8 cellular contexts compared by ENCODE assay signal in the genomic region with DNA sequence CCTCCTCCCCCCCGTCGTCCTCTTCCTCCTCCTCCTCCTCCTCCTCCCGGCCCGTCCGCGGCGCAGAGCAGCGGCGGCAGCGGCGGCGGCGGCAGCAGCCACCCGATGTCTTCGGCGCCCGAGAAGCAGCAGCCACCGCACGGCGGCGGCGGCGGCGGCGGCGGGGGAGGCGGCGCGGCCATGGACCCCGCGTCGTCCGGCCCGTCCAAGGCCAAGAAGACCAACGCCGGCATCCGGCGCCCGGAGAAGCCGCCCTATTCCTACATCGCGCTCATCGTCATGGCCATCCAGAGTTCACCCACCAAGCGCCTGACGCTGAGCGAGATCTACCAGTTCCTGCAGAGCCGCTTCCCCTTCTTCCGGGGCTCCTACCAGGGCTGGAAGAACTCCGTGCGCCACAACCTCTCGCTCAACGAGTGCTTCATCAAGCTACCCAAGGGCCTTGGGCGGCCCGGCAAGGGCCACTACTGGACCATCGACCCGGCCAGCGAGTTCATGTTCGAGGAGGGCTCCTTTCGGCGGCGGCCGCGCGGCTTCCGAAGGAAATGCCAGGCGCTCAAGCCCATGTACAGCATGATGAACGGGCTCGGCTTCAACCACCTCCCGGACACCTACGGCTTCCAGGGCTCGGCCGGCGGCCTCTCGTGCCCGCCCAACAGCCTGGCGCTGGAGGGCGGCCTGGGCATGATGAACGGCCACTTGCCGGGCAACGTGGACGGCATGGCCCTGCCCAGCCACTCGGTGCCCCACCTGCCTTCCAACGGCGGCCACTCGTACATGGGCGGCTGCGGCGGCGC. TPM values are rescaled to one million over a fixed set of nuclear protein-coding genes. Genes with fewer than 3 reads are reported as not detected.
DNase-seq lines count a peak whose midpoint lies in the region; ATAC-seq and TF ChIP-seq lines count a peak whose summit lies in the region.

A gene (plus strand): TSS at position 63 of the 797 bp plus-strand sequence. CDS start 43 bp downstream, at position 106.

- H2AFZ ChIP-seq in MM.1S (ENCODE audit: low read length) = no peak within 1 kb of the TSS

- in situ Hi-C loops in ACHN (cut with HindIII; ENCODE audit: low pct_ligation_motif_present, low pct_unique_long_range_greater_than_20kb, low sequenced_read_pairs) = no loop called here

- peaks cover 0 to 24% (median 6%) of the 10 kb centered on the region in 7 donors for H3K9me3 Mint-ChIP-seq in CD14-positive monocyte
- H3K9me3 Mint-ChIP-seq in effector memory CD8-positive, alpha-beta T cell = no peaks in the 10 kb centered on the region
- peaks cover 0 to 2% (median 0%) of the 10 kb centered on the region in 11 donors for H3K9me3 Mint-ChIP-seq in naive thymus-derived CD4-positive, alpha-beta T cell

- no peaks in the 10 kb centered on the region for H3K36me3 ChIP-seq in MM.1S (replicated peaks; ENCODE audit: insufficient read depth, low read length)
- no peaks in the 10 kb centered on the region for H3K36me3 ChIP-seq in naive thymus-derived CD4-positive, alpha-beta T cell (ENCODE audit: control insufficient read depth in 2 of 3, insufficient read depth in 3 of 3, low read length in 3 of 3)

- no peaks in the 10 kb centered on the region for H4K20me1 ChIP-seq in MM.1S (ENCODE audit: insufficient read depth, low read length)

- CTCF ChIA-PET in naive thymus-derived CD4-positive, alpha-beta T cell (lab: Charles Lee) = no interaction called here

- intact Hi-C loops in CD14-positive monocyte (cut with micrococcal nuclease) = no loop called here
- intact Hi-C loops in naive thymus-derived CD4-positive, alpha-beta T cell (cut with micrococcal nuclease) = no loop called here

- H3K27ac ChIP-seq in MM.1S (ENCODE audit: low read length) = no peak within 1 kb of the TSS
- H3K27ac ChIP-seq in naive thymus-derived CD4-positive, alpha-beta T cell (ENCODE audit: low read depth, low read length) = no peak within 1 kb of the TSS

- no peak for ATAC-seq in effector memory CD8-positive, alpha-beta T cell (replicated peaks)
- ATAC-seq in naive thymus-derived CD4-positive, alpha-beta T cell = no peak
- no peak for ATAC-seq in GM21360 (IDR thresholded peaks at IDR 0.05; ENCODE audit: unreplicated experiment)
- no peak for ATAC-seq in GM19455 (IDR thresholded peaks at IDR 0.05; ENCODE audit: unreplicated experiment)

- H3K27me3 Mint-ChIP-seq in CD14-positive monocyte (ENCODE audit: low read depth in 3 of 3) = peaks cover 82 to 99% (median 91%) of the 10 kb centered on the region in 3 donors
- H3K27me3 Mint-ChIP-seq in effector memory CD8-positive, alpha-beta T cell = peaks cover 63 to 89% of the 10 kb centered on the region in 2 donors
- peaks cover 60 to 74% (median 63%) of the 10 kb centered on the region in 5 donors for H3K27me3 Mint-ChIP-seq in naive thymus-derived CD4-positive, alpha-beta T cell

- no peaks in the 10 kb centered on the region for H3F3A ChIP-seq in MM.1S (ENCODE audit: insufficient read depth, low read length)

- POLR2A ChIA-PET in naive thymus-derived CD4-positive, alpha-beta T cell (lab: Charles Lee) = no interaction called here

- peak within 1 kb of the TSS; percentile 49 for H3K4me3 ChIP-seq in MM.1S (ENCODE audit: low read length)
- H3K4me3 ChIP-seq in naive thymus-derived CD4-positive, alpha-beta T cell (ENCODE audit: low read length) = no peak within 1 kb of the TSS

- DNase-seq in CD14-positive monocyte (ENCODE audit: low spot score) (no peak), MM.1S (no peak), ACHN (no peak), GM19240 (ENCODE audit: insufficient read length, low spot score) (no peak)
- DNase-seq in effector memory CD8-positive, alpha-beta T cell = no peak
- DNase-seq in naive thymus-derived CD4-positive, alpha-beta T cell = no peak

- H3K9ac ChIP-seq in MM.1S (ENCODE audit: low read length) = no peak within 1 kb of the TSS

- peaks cover 17% of the 10 kb centered on the region for H3K4me1 Mint-ChIP-seq in CD14-positive monocyte
- peaks cover 18 to 30% of the 10 kb centered on the region in 2 donors for H3K4me1 Mint-ChIP-seq in effector memory CD8-positive, alpha-beta T cell (ENCODE audit: low read depth in 2 of 2)
- H3K4me1 Mint-ChIP-seq in naive thymus-derived CD4-positive, alpha-beta T cell = peaks cover 8 to 35% (median 31%) of the 10 kb centered on the region in 7 donors

- peaks cover 39% of the 10 kb centered on the region for H3K27me3 ChIP-seq in MM.1S (replicated peaks; ENCODE audit: insufficient read depth, low read length)
- peaks cover 4 to 6% of the 10 kb centered on the region in 2 donors for H3K27me3 ChIP-seq in naive thymus-derived CD4-positive, alpha-beta T cell (ENCODE audit: control insufficient read depth in 2 of 2, insufficient read depth in 2 of 2, low read length in 2 of 2)

- no peaks in the 10 kb centered on the region for H3K4me1 ChIP-seq in MM.1S (ENCODE audit: low read length)
- H3K4me1 ChIP-seq in naive thymus-derived CD4-positive, alpha-beta T cell (ENCODE audit: control insufficient read depth in 2 of 2, insufficient read depth in 2 of 2, low read length in 2 of 2) = no peaks in the 10 kb centered on the region

- no peak for TF ChIP-seq CTCF in CD14-positive monocyte (IDR thresholded peaks at IDR 0.05)
- no peak for TF ChIP-seq CTCF in MM.1S (IDR thresholded peaks at IDR 0.05; ENCODE audit: low read length)

- H3K36me3 Mint-ChIP-seq in CD14-positive monocyte = peaks cover 0 to 10% of the 10 kb centered on the region in 2 donors
- H3K36me3 Mint-ChIP-seq in effector memory CD8-positive, alpha-beta T cell (ENCODE audit: insufficient read depth) = no peaks in the 10 kb centered on the region
- peaks cover 0 to 10% (median 0%) of the 10 kb centered on the region in 5 donors for H3K36me3 Mint-ChIP-seq in naive thymus-derived CD4-positive, alpha-beta T cell

- H3K9me3 ChIP-seq in MM.1S (replicated peaks; ENCODE audit: insufficient read depth, low read length) = no peaks in the 10 kb centered on the region
- H3K9me3 ChIP-seq in naive thymus-derived CD4-positive, alpha-beta T cell (ENCODE audit: control insufficient read depth in 2 of 3, low read length in 3 of 3) = no peaks in the 10 kb centered on the region

- no peaks in the 10 kb centered on the region for H3K9me2 ChIP-seq in MM.1S (replicated peaks; ENCODE audit: insufficient read depth, low read length)

- H3K4me3 Mint-ChIP-seq in CD14-positive monocyte = peak within 1 kb of the TSS; percentile 69 to 88
- H3K4me3 Mint-ChIP-seq in effector memory CD8-positive, alpha-beta T cell = peak within 1 kb of the TSS; percentile 78 to 80
- peak within 1 kb of the TSS; percentile 42 to 91 (median 82) for H3K4me3 Mint-ChIP-seq in naive thymus-derived CD4-positive, alpha-beta T cell

- H3K79me2 ChIP-seq in MM.1S (ENCODE audit: low read length) = no peaks in the 10 kb centered on the region

- peak within 1 kb of the TSS; percentile 59 for H3K4me2 ChIP-seq in MM.1S (ENCODE audit: low read depth, low read length)

- H3K27ac Mint-ChIP-seq in CD14-positive monocyte = peak within 1 kb of the TSS in 1 of 7 donors; percentile 31
- H3K27ac Mint-ChIP-seq in effector memory CD8-positive, alpha-beta T cell = no peak within 1 kb of the TSS
- peak within 1 kb of the TSS in 1 of 9 donors; percentile 62 for H3K27ac Mint-ChIP-seq in naive thymus-derived CD4-positive, alpha-beta T cell

RNA-seq across cellular contexts. Expression of the gene that starts here (rescaled TPM):
- not detected for polyA plus RNA-seq in CD14-positive monocyte
- not detected for total RNA-seq in naive thymus-derived CD4-positive, alpha-beta T cell
- not detected for polyA plus RNA-seq in naive thymus-derived CD4-positive, alpha-beta T cell
